ENCODE assay signal across 26 cellular contexts in the genomic region with DNA sequence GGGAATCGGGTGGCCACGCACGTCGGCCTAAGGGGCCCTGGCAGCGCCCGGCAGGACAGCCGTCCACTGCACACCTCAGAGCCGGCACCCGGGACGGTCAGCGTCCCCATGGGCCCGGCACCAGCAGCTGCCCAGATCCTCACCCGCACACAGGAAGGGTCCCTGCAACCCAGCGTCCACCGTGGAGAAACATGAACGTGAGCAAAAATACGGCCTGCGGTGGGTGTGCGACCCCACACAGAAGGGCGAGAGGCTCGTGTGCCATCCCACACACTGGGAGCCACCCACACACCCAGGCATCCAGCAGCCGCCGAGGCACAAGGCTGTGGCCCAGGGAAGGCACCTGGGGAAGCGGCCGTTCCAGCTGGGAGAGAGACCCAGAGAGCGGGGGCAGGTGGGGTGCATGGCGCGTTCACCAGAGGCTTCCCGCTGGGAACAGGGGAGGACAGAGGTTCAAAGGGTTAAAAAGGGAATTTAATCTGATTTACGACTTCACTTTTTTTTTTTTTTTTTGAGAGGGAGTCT. TPM values are rescaled to one million over a fixed set of nuclear protein-coding genes. Genes with fewer than 3 reads are reported as not detected.
DNase-seq lines count a peak whose midpoint lies in the region; ATAC-seq and TF ChIP-seq lines count a peak whose summit lies in the region.
"Had no signal": no experiment of that assay in that cellular context is flagged by ENCODE, and none has a peak within 500 bp of the region (broad histone marks: within the 10 kb centered on the region; RNA-seq: fewer than 3 reads in every experiment).

No MANE protein-coding gene starts in this region.

- POLR2A ChIA-PET in activated CD4-positive, alpha-beta memory T cell treated with anti-CD3 and anti-CD28 coated beads, Interleukin-2, amount 10 ng/mL, durations not matched to agents 7 days and 5 days (lab: Charles Lee), result interaction anchor here (1.6 kb wide), 1 partner anchor 8 kb away, joined by 4 read pairs; no protein-coding TSS in a partner anchor
- POLR2A ChIA-PET in activated CD4-positive, alpha-beta memory T cell treated with anti-CD3 and anti-CD28 coated beads for 36 hours (lab: Charles Lee), result no interaction called here
- POLR2A ChIA-PET in Panc1 (lab: Charles Lee), result no interaction called here

- TF ChIP-seq CTCF in Panc1 (IDR thresholded peaks at IDR 0.05), result no peak
- no peak for TF ChIP-seq CTCF in esophagus squamous epithelium (IDR thresholded peaks at IDR 0.05)
- TF ChIP-seq CTCF in right atrium auricular region (IDR thresholded peaks at IDR 0.05), result no peak

- H3K27me3 ChIP-seq in Panc1 (ENCODE audit: control insufficient read depth, insufficient read depth, low read length), result no peaks in the 10 kb centered on the region
- H3K27me3 ChIP-seq in esophagus squamous epithelium, result no peaks in the 10 kb centered on the region
- H3K27me3 ChIP-seq in right atrium auricular region, result no peaks in the 10 kb centered on the region
- H3K27me3 ChIP-seq: foreskin keratinocyte, spleen, tibial artery had no signal

- H3K4me1 Mint-ChIP-seq in activated CD4-positive, alpha-beta memory T cell treated with anti-CD3 and anti-CD28 coated beads, Interleukin-2, amount 10 ng/mL, durations not matched to agents 7 days and 5 days, result peaks cover 71% of the 10 kb centered on the region
- peaks cover 58% of the 10 kb centered on the region for H3K4me1 Mint-ChIP-seq in activated CD4-positive, alpha-beta memory T cell treated with anti-CD3 and anti-CD28 coated beads for 36 hours (ENCODE audit: low read depth)
- H3K4me1 Mint-ChIP-seq in stimulated activated effector memory CD8-positive, alpha-beta T cell treated with anti-CD3 and anti-CD28 coated beads, Interleukin-12 subunit alpha, Interleukin-12 subunit beta, amount 100 ng/mL, for 72 hours, result peaks cover 72% of the 10 kb centered on the region

- H3K27ac Mint-ChIP-seq in activated CD4-positive, alpha-beta memory T cell treated with anti-CD3 and anti-CD28 coated beads, Interleukin-2, amount 10 ng/mL, durations not matched to agents 7 days and 5 days, result peak overlapping the region; percentile 62
- H3K27ac Mint-ChIP-seq in activated CD4-positive, alpha-beta memory T cell treated with anti-CD3 and anti-CD28 coated beads for 36 hours, result no peak overlapping the region
- H3K27ac Mint-ChIP-seq in stimulated activated effector memory CD8-positive, alpha-beta T cell treated with anti-CD3 and anti-CD28 coated beads, Interleukin-12 subunit alpha, Interleukin-12 subunit beta, amount 100 ng/mL, for 72 hours, result peak overlapping the region; percentile 82
- H3K27ac Mint-ChIP-seq: activated naive CD8-positive, alpha-beta T cell treated with anti-CD3 and anti-CD28 coated beads for 36 hours had no signal

- H3K36me3 ChIP-seq in Panc1 (ENCODE audit: control insufficient read depth, insufficient read depth, low read length) (no peaks in the 10 kb centered on the region; the same call in 1 of the 2 replicates), esophagus squamous epithelium (peaks cover 0 to 21% (median 0%) of the 10 kb centered on the region in 3 donors), right atrium auricular region (no peaks in the 10 kb centered on the region)
- H3K36me3 ChIP-seq: BE2C, tibial artery had no signal

- intact Hi-C loops in activated CD4-positive, alpha-beta memory T cell treated with anti-CD3 and anti-CD28 coated beads for 36 hours (cut with micrococcal nuclease), result no loop called here
- intact Hi-C loops in Panc1 (cut with micrococcal nuclease; ENCODE audit: unreplicated experiment) (no loop called here), esophagus squamous epithelium (cut with DNase I) (no loop called here), Right ventricle myocardium inferior (cut with DNase I) (no loop called here)

- H3K4me3 ChIP-seq in Panc1 (ENCODE audit: low read depth in 2 of 2, low read length in 2 of 2) (no peak overlapping the region), esophagus squamous epithelium (no peak overlapping the region), right atrium auricular region (no peak overlapping the region)
- H3K4me3 ChIP-seq: spleen had no signal

- no peak for DNase-seq in activated CD4-positive, alpha-beta memory T cell treated with anti-CD3 and anti-CD28 coated beads, Interleukin-2, amount 10 ng/mL, durations not matched to agents 7 days and 5 days
- DNase-seq in activated CD4-positive, alpha-beta memory T cell treated with anti-CD3 and anti-CD28 coated beads for 36 hours, result no peak
- no peak for DNase-seq in Panc1 (ENCODE audit: low read depth, low spot score)
- DNase-seq in esophagus squamous epithelium (lab: John Stamatoyannopoulos, UW), result no peak
- no peak for DNase-seq in stimulated activated effector memory CD8-positive, alpha-beta T cell treated with anti-CD3 and anti-CD28 coated beads, Interleukin-12 subunit alpha, Interleukin-12 subunit beta, amount 100 ng/mL, for 72 hours (ENCODE audit: low spot score in 2 of 2)
- no peak for DNase-seq in HuH-7 (ENCODE audit: low spot score)
- no peak for DNase-seq in Right ventricle myocardium inferior (ENCODE audit: missing footprints)
- DNase-seq in right atrium auricular region (ENCODE audit: low spot score), result no peak
- DNase-seq: activated CD8-positive, alpha-beta memory T cell treated with anti-CD3 and anti-CD28 coated beads for 24 hours; activated naive CD8-positive, alpha-beta T cell treated with anti-CD3 and anti-CD28 coated beads for 36 hours; BE2C; cerebellar nuclear complex; foreskin keratinocyte; hippocampal formation; IMR-90; NCI-H1436; NCI-H2107; NCI-H510A treated with DMSO at 0.1 percent for 48 hours; NK-92 treated with Interleukin-12 subunit alpha and Interleukin-12 subunit beta, amount 100 ng/mL, for 24 hours; spleen; stimulated activated CD4-positive, alpha-beta T cell treated with anti-CD3 and anti-CD28 coated beads, Interleukin-4, amount 100 ng/mL, for 1 hour; stimulated activated naive CD8-positive, alpha-beta T cell treated with anti-CD3 and anti-CD28 coated beads, Interleukin-15, Interleukin-2, amounts not matched to agents 100 U/mL and 50 U/mL, for 24 hours; tibial artery had no signal

- WGBS in esophagus squamous epithelium, 2 donors, result 74 to 84% methylated on average over 9 to 13 of the region's 30 CpGs

- no peak for ATAC-seq in Panc1
- ATAC-seq in stimulated activated effector memory CD8-positive, alpha-beta T cell treated with anti-CD3 and anti-CD28 coated beads, Interleukin-12 subunit alpha, Interleukin-12 subunit beta, amount 100 ng/mL, for 72 hours, result no peak
- no peak for ATAC-seq in Right ventricle myocardium inferior
- ATAC-seq: foreskin keratinocyte; SK-N-SH treated with all-trans-retinoic acid at 6 μM for 48 hours; stimulated activated naive CD8-positive, alpha-beta T cell treated with anti-CD3 and anti-CD28 coated beads, Interleukin-15, Interleukin-2, amounts not matched to agents 100 U/mL and 50 U/mL, for 24 hours had no signal

- peaks cover 33% of the 10 kb centered on the region for H3K36me3 Mint-ChIP-seq in activated CD4-positive, alpha-beta memory T cell treated with anti-CD3 and anti-CD28 coated beads, Interleukin-2, amount 10 ng/mL, durations not matched to agents 7 days and 5 days (ENCODE audit: low read depth)
- H3K36me3 Mint-ChIP-seq in activated CD4-positive, alpha-beta memory T cell treated with anti-CD3 and anti-CD28 coated beads for 36 hours, result peaks cover 2% of the 10 kb centered on the region
- H3K36me3 Mint-ChIP-seq in stimulated activated effector memory CD8-positive, alpha-beta T cell treated with anti-CD3 and anti-CD28 coated beads, Interleukin-12 subunit alpha, Interleukin-12 subunit beta, amount 100 ng/mL, for 72 hours, result peaks cover 68% of the 10 kb centered on the region
- H3K36me3 Mint-ChIP-seq: activated naive CD8-positive, alpha-beta T cell treated with anti-CD3 and anti-CD28 coated beads for 36 hours had no signal

- in situ Hi-C loops in Panc1 (cut with HindIII; ENCODE audit: low pct_unique_long_range_greater_than_20kb, low sequenced_read_pairs), result no loop called here

- peaks cover 65% of the 10 kb centered on the region for H3K4me1 ChIP-seq in Panc1 (ENCODE audit: control insufficient read depth, insufficient read depth, low read length)
- H3K4me1 ChIP-seq in esophagus squamous epithelium, result peaks cover 58 to 90% (median 72%) of the 10 kb centered on the region in 3 donors
- peaks cover 0 to 70% of the 10 kb centered on the region in 2 donors for H3K4me1 ChIP-seq in right atrium auricular region

- no TSS peak for BruUV-seq in Panc1 (replicated peaks; lab: Mats Ljungman, UMichigan)

- no peaks in the 10 kb centered on the region for H3K27me3 Mint-ChIP-seq in activated CD4-positive, alpha-beta memory T cell treated with anti-CD3 and anti-CD28 coated beads, Interleukin-2, amount 10 ng/mL, durations not matched to agents 7 days and 5 days
- H3K27me3 Mint-ChIP-seq in activated CD4-positive, alpha-beta memory T cell treated with anti-CD3 and anti-CD28 coated beads for 36 hours, result no peaks in the 10 kb centered on the region
- H3K27me3 Mint-ChIP-seq: activated naive CD8-positive, alpha-beta T cell treated with anti-CD3 and anti-CD28 coated beads for 36 hours had no signal

- H3K4me3 Mint-ChIP-seq in activated CD4-positive, alpha-beta memory T cell treated with anti-CD3 and anti-CD28 coated beads, Interleukin-2, amount 10 ng/mL, durations not matched to agents 7 days and 5 days, result no peak overlapping the region
- no peak overlapping the region for H3K4me3 Mint-ChIP-seq in activated CD4-positive, alpha-beta memory T cell treated with anti-CD3 and anti-CD28 coated beads for 36 hours
- peak overlapping the region; percentile 79 for H3K4me3 Mint-ChIP-seq in stimulated activated effector memory CD8-positive, alpha-beta T cell treated with anti-CD3 and anti-CD28 coated beads, Interleukin-12 subunit alpha, Interleukin-12 subunit beta, amount 100 ng/mL, for 72 hours
- H3K4me3 Mint-ChIP-seq: activated naive CD8-positive, alpha-beta T cell treated with anti-CD3 and anti-CD28 coated beads for 36 hours had no signal

- TF ChIP-seq POLR2A in esophagus squamous epithelium (IDR thresholded peaks at IDR 0.05), result no peak

- H3K9me3 ChIP-seq in Panc1 (ENCODE audit: control insufficient read depth, insufficient read depth, low read depth, low read length) (no peaks in the 10 kb centered on the region), esophagus squamous epithelium (no peaks in the 10 kb centered on the region), right atrium auricular region (no peaks in the 10 kb centered on the region)
- H3K9me3 ChIP-seq: BE2C, spleen, tibial artery had no signal

- CTCF ChIA-PET in activated CD4-positive, alpha-beta memory T cell treated with anti-CD3 and anti-CD28 coated beads, Interleukin-2, amount 10 ng/mL, durations not matched to agents 7 days and 5 days (lab: Charles Lee), result interaction anchor here (1.0 to 6.1 kb wide), 2 partner anchors 36 to 42 kb away, joined by 3 to 62 read pairs; no protein-coding TSS in a partner anchor
- CTCF ChIA-PET in activated CD4-positive, alpha-beta memory T cell treated with anti-CD3 and anti-CD28 coated beads for 36 hours (lab: Charles Lee), result interaction anchor here (2.3 to 8.2 kb wide), 3 partner anchors 13 to 42 kb away, joined by 7 to 118 read pairs (median 10); no protein-coding TSS in a partner anchor
- CTCF ChIA-PET in Panc1 (lab: Charles Lee), result no interaction called here

- H3K27ac ChIP-seq in Panc1 (ENCODE audit: low read length), result peak overlapping the region; percentile 69; the same call in 1 of the 2 replicates
- peak overlapping the region; percentile 16 to 94 (median 86) for H3K27ac ChIP-seq in esophagus squamous epithelium
- H3K27ac ChIP-seq in right atrium auricular region, result no peak overlapping the region
- H3K27ac ChIP-seq: epithelial cell of prostate, foreskin keratinocyte, HL-60, tibial artery had no signal

- H3K9me3 Mint-ChIP-seq in activated CD4-positive, alpha-beta memory T cell treated with anti-CD3 and anti-CD28 coated beads, Interleukin-2, amount 10 ng/mL, durations not matched to agents 7 days and 5 days, result no peaks in the 10 kb centered on the region
- H3K9me3 Mint-ChIP-seq in activated CD4-positive, alpha-beta memory T cell treated with anti-CD3 and anti-CD28 coated beads for 36 hours, result no peaks in the 10 kb centered on the region
- no peaks in the 10 kb centered on the region for H3K9me3 Mint-ChIP-seq in stimulated activated effector memory CD8-positive, alpha-beta T cell treated with anti-CD3 and anti-CD28 coated beads, Interleukin-12 subunit alpha, Interleukin-12 subunit beta, amount 100 ng/mL, for 72 hours
- H3K9me3 Mint-ChIP-seq: activated naive CD8-positive, alpha-beta T cell treated with anti-CD3 and anti-CD28 coated beads for 36 hours had no signal

RNA-seq across cellular contexts. Expression of a gene that starts 6.4 kb away (rescaled TPM):
- 100 to 1,000 TPM; 308 to 323 TPM for total RNA-seq in activated CD4-positive, alpha-beta memory T cell treated with anti-CD3 and anti-CD28 coated beads, Interleukin-2, amount 10 ng/mL, durations not matched to agents 7 days and 5 days
- total RNA-seq in activated CD4-positive, alpha-beta memory T cell treated with anti-CD3 and anti-CD28 coated beads for 36 hours, result 100 to 1,000 TPM; 221 to 234 TPM
- total RNA-seq in Panc1 (2021; ENCODE audit: unreplicated experiment), result 175 TPM
- polyA plus RNA-seq in Panc1 (2012; ENCODE audit: insufficient read length), result 228 TPM
- total RNA-seq in esophagus squamous epithelium, result 100 to 1,000 TPM in 2 of 4 donors, 10 to 100 TPM in 2; 46.0 to 131 (median 103) TPM
- 18.1 TPM for total RNA-seq in Right ventricle myocardium inferior
- total RNA-seq in right atrium auricular region, result 10 to 100 TPM; 37.7 to 73.2 TPM

RNA-seq across cellular contexts. Expression of a gene that starts 25.0 kb away (rescaled TPM):
- 100 to 1,000 TPM; 133 to 137 TPM for total RNA-seq in activated CD4-positive, alpha-beta memory T cell treated with anti-CD3 and anti-CD28 coated beads, Interleukin-2, amount 10 ng/mL, durations not matched to agents 7 days and 5 days
- 100 to 1,000 TPM; 169 to 183 TPM for total RNA-seq in activated CD4-positive, alpha-beta memory T cell treated with anti-CD3 and anti-CD28 coated beads for 36 hours
- total RNA-seq in Panc1 (2021; ENCODE audit: unreplicated experiment) (39.9 TPM), esophagus squamous epithelium (10 to 100 TPM in 3 of 4 donors, 1 to 10 TPM in 1; 7.7 to 20.7 (median 11.2) TPM), Right ventricle myocardium inferior (0.65 TPM), right atrium auricular region (1 to 10 TPM in 1 of 2 donors, under 1 TPM in 1; 0.39 to 1.3 TPM)
- polyA plus RNA-seq in Panc1 (2012; ENCODE audit: insufficient read length), result 25.1 TPM

RNA-seq across cellular contexts. Expression of a gene that starts 33.1 kb away (rescaled TPM):
- 100 to 1,000 TPM; 129 to 136 TPM for total RNA-seq in activated CD4-positive, alpha-beta memory T cell treated with anti-CD3 and anti-CD28 coated beads, Interleukin-2, amount 10 ng/mL, durations not matched to agents 7 days and 5 days
- total RNA-seq in activated CD4-positive, alpha-beta memory T cell treated with anti-CD3 and anti-CD28 coated beads for 36 hours, result 100 to 1,000 TPM; 270 to 272 TPM
- total RNA-seq in Panc1 (2021; ENCODE audit: unreplicated experiment) (231 TPM), esophagus squamous epithelium (100 to 1,000 TPM; 186 to 314 (median 250) TPM), Right ventricle myocardium inferior (45.3 TPM), right atrium auricular region (10 to 100 TPM; 50.6 to 90.4 TPM)
- polyA plus RNA-seq in Panc1 (2012; ENCODE audit: insufficient read length), result 326 TPM

Comparison
In these comparisons a context has a peak if more than half of its experiments do, and no peak if none do; other contexts are left out.
1. H3K27ac ChIP-seq: peak in Panc1 (single experiment) and esophagus squamous epithelium (4 of 4); none in right atrium auricular region (0 of 2).